In the genomic region with DNA sequence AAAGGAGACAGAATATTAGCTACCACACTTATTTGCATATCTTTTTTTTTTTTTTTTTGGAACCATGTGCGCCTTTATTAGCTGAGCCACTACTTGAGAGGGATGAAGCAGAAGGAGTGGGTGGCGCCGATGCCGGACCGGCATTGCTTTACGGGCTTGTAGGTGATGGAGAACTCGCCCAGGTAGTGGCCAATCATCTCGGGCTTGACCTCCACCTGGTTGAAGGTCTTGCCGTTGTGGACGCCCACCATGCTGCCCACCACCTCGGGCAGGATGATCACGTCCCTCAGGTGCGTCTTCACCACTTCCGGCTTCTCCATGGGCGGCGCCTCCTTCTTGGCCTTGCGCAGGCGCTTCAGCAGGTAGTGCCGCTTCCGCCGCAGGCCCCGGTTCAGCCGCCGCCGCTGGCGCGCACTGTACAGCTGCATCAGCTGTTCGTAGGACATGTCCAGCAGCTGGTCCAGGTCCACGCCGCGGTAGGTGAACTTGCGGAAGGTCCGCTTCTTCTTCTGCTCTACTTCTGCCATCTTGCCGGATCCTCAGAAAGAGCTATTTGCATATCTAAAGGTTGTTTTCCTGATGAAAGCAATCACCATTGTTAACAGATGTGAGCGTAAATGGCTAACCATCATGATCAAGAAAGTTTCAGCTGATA, we compare ENCODE assay signal across 1 cellular context.
TF ChIP-seq lines count a peak whose summit lies in the region.

No MANE protein-coding gene starts in this region.

TF ChIP-seq in HepG2, 621 proteins besides CTCF, POLR2A, EP300 and RAD21 (continued from another document and continues in another):
- TF ChIP-seq, protein P1, sequence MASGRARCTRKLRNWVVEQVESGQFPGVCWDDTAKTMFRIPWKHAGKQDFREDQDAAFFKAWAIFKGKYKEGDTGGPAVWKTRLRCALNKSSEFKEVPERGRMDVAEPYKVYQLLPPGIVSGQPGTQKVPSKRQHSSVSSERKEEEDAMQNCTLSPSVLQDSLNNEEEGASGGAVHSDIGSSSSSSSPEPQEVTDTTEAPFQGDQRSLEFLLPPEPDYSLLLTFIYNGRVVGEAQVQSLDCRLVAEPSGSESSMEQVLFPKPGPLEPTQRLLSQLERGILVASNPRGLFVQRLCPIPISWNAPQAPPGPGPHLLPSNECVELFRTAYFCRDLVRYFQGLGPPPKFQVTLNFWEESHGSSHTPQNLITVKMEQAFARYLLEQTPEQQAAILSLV (CRISPR knock-in tag; IDR thresholded peaks at IDR 0.05; ENCODE audit: borderline replicate concordance), result peak; percentile 42; the same call in 1 of the 2 replicates
- TF ChIP-seq, protein P2, sequence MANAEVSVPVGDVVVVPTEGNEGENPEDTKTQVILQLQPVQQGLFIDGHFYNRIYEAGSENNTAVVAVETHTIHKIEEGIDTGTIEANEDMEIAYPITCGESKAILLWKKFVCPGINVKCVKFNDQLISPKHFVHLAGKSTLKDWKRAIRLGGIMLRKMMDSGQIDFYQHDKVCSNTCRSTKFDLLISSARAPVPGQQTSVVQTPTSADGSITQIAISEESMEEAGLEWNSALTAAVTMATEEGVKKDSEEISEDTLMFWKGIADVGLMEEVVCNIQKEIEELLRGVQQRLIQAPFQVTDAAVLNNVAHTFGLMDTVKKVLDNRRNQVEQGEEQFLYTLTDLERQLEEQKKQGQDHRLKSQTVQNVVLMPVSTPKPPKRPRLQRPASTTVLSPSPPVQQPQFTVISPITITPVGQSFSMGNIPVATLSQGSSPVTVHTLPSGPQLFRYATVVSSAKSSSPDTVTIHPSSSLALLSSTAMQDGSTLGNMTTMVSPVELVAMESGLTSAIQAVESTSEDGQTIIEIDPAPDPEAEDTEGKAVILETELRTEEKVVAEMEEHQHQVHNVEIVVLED (CRISPR knock-in tag; IDR thresholded peaks at IDR 0.05; ENCODE audit: borderline replicate concordance), result peak; percentile 18; the same call in 1 of the 2 replicates
- TF ChIP-seq ZNF362 (CRISPR knock-in tag; IDR thresholded peaks at IDR 0.05; ENCODE audit: borderline replicate concordance), result peak; percentile 45; the same call in 1 of the 2 replicates
- peak; percentile 41; the same call in 1 of the 3 replicates for TF ChIP-seq MXI1 (IDR thresholded peaks at IDR 0.05; ENCODE audit: borderline replicate concordance, low read depth, low read length)
- TF ChIP-seq ZNF225 (CRISPR knock-in tag; IDR thresholded peaks at IDR 0.05), result 0 out of 2 replicates have a peak, but pooled peaks have one; percentile 40
- TF ChIP-seq, protein P3, sequence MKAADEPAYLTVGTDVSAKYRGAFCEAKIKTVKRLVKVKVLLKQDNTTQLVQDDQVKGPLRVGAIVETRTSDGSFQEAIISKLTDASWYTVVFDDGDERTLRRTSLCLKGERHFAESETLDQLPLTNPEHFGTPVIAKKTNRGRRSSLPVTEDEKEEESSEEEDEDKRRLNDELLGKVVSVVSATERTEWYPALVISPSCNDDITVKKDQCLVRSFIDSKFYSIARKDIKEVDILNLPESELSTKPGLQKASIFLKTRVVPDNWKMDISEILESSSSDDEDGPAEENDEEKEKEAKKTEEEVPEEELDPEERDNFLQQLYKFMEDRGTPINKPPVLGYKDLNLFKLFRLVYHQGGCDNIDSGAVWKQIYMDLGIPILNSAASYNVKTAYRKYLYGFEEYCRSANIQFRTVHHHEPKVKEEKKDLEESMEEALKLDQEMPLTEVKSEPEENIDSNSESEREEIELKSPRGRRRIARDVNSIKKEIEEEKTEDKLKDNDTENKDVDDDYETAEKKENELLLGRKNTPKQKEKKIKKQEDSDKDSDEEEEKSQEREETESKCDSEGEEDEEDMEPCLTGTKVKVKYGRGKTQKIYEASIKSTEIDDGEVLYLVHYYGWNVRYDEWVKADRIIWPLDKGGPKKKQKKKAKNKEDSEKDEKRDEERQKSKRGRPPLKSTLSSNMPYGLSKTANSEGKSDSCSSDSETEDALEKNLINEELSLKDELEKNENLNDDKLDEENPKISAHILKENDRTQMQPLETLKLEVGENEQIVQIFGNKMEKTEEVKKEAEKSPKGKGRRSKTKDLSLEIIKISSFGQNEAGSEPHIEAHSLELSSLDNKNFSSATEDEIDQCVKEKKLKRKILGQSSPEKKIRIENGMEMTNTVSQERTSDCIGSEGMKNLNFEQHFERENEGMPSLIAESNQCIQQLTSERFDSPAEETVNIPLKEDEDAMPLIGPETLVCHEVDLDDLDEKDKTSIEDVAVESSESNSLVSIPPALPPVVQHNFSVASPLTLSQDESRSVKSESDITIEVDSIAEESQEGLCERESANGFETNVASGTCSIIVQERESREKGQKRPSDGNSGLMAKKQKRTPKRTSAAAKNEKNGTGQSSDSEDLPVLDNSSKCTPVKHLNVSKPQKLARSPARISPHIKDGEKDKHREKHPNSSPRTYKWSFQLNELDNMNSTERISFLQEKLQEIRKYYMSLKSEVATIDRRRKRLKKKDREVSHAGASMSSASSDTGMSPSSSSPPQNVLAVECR (CRISPR knock-in tag; IDR thresholded peaks at IDR 0.05; ENCODE audit: borderline replicate concordance), result peak; percentile 67; the same call in 1 of the 2 replicates
- TF ChIP-seq ZNF605 (CRISPR knock-in tag; IDR thresholded peaks at IDR 0.05), result peak; percentile 56; the same call in 1 of the 2 replicates
- TF ChIP-seq ZBTB7A (CRISPR knock-in tag; IDR thresholded peaks at IDR 0.05), result 0 out of 2 replicates have a peak, but pooled peaks have one; percentile 24
- TF ChIP-seq, protein P4, sequence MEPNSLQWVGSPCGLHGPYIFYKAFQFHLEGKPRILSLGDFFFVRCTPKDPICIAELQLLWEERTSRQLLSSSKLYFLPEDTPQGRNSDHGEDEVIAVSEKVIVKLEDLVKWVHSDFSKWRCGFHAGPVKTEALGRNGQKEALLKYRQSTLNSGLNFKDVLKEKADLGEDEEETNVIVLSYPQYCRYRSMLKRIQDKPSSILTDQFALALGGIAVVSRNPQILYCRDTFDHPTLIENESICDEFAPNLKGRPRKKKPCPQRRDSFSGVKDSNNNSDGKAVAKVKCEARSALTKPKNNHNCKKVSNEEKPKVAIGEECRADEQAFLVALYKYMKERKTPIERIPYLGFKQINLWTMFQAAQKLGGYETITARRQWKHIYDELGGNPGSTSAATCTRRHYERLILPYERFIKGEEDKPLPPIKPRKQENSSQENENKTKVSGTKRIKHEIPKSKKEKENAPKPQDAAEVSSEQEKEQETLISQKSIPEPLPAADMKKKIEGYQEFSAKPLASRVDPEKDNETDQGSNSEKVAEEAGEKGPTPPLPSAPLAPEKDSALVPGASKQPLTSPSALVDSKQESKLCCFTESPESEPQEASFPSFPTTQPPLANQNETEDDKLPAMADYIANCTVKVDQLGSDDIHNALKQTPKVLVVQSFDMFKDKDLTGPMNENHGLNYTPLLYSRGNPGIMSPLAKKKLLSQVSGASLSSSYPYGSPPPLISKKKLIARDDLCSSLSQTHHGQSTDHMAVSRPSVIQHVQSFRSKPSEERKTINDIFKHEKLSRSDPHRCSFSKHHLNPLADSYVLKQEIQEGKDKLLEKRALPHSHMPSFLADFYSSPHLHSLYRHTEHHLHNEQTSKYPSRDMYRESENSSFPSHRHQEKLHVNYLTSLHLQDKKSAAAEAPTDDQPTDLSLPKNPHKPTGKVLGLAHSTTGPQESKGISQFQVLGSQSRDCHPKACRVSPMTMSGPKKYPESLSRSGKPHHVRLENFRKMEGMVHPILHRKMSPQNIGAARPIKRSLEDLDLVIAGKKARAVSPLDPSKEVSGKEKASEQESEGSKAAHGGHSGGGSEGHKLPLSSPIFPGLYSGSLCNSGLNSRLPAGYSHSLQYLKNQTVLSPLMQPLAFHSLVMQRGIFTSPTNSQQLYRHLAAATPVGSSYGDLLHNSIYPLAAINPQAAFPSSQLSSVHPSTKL (CRISPR knock-in tag; IDR thresholded peaks at IDR 0.05), result 0 out of 2 replicates have a peak, but pooled peaks have one; percentile 17
- TF ChIP-seq ZFP91 (CRISPR knock-in tag; IDR thresholded peaks at IDR 0.05; ENCODE audit: borderline replicate concordance), result peak; percentile 58; the same call in 1 of the 2 replicates
- peak; percentile 44 for TF ChIP-seq GABPA (IDR thresholded peaks at IDR 0.05; ENCODE audit: low read depth, low read length)
- peak; percentile 79 for TF ChIP-seq GABPA (CRISPR knock-in tag; IDR thresholded peaks at IDR 0.05; ENCODE audit: low read depth)
- peak; percentile 59; the same call in 1 of the 2 replicates for TF ChIP-seq SPEN (CRISPR knock-in tag; IDR thresholded peaks at IDR 0.05; ENCODE audit: low read depth)
- TF ChIP-seq ZNF292 (CRISPR knock-in tag; IDR thresholded peaks at IDR 0.05; ENCODE audit: borderline replicate concordance, low read depth), result peak; percentile 54; the same call in 1 of the 2 replicates
- TF ChIP-seq PHF20 (CRISPR knock-in tag; IDR thresholded peaks at IDR 0.05), result peak; percentile 61
- peak; percentile 51; the same call in 1 of the 2 replicates for TF ChIP-seq TBX2 (CRISPR knock-in tag; IDR thresholded peaks at IDR 0.05; ENCODE audit: borderline replicate concordance)
- peak; percentile 54; the same call in 1 of the 2 replicates for TF ChIP-seq MAX (IDR thresholded peaks at IDR 0.05)
- 0 out of 2 replicates have a peak, but pooled peaks have one; percentile 39 for TF ChIP-seq NAIF1 (CRISPR knock-in tag; IDR thresholded peaks at IDR 0.05; ENCODE audit: borderline replicate concordance)
- peak; percentile 62 for TF ChIP-seq TFDP2 (CRISPR knock-in tag; IDR thresholded peaks at IDR 0.05)
- peak; percentile 66; the same call in 1 of the 2 replicates for TF ChIP-seq ZFX (CRISPR knock-in tag; IDR thresholded peaks at IDR 0.05; ENCODE audit: low read depth)
- TF ChIP-seq ZMYM4 (CRISPR knock-in tag; IDR thresholded peaks at IDR 0.05), result peak; percentile 60; the same call in 1 of the 2 replicates
- TF ChIP-seq KAT8 (CRISPR knock-in tag; IDR thresholded peaks at IDR 0.05), result peak; percentile 48; the same call in 1 of the 2 replicates
- TF ChIP-seq SAP130 (CRISPR knock-in tag; IDR thresholded peaks at IDR 0.05; ENCODE audit: low read depth), result peak; percentile 83
- peak; percentile 51; the same call in 1 of the 2 replicates for TF ChIP-seq HDAC1 (CRISPR knock-in tag; IDR thresholded peaks at IDR 0.05)
- 0 out of 2 replicates have a peak, but pooled peaks have one; percentile 25 for TF ChIP-seq HOXA5 (CRISPR knock-in tag; IDR thresholded peaks at IDR 0.05)
- TF ChIP-seq ELF3 (CRISPR knock-in tag; IDR thresholded peaks at IDR 0.05), result 0 out of 2 replicates have a peak, but pooled peaks have one; percentile 32
- TF ChIP-seq HNF4A (CRISPR knock-in tag; IDR thresholded peaks at IDR 0.05), result peak; percentile 34; the same call in 1 of the 2 replicates
- TF ChIP-seq KLF12 (CRISPR knock-in tag; IDR thresholded peaks at IDR 0.05; ENCODE audit: borderline replicate concordance), result 0 out of 2 replicates have a peak, but pooled peaks have one; percentile 14
- TF ChIP-seq, protein P5, sequence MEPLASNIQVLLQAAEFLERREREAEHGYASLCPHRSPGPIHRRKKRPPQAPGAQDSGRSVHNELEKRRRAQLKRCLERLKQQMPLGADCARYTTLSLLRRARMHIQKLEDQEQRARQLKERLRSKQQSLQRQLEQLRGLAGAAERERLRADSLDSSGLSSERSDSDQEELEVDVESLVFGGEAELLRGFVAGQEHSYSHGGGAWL (CRISPR knock-in tag; IDR thresholded peaks at IDR 0.05), result 0 out of 2 replicates have a peak, but pooled peaks have one; percentile 35
- peak; percentile 45 for TF ChIP-seq YY1 (IDR thresholded peaks at IDR 0.05; ENCODE audit: insufficient read depth, insufficient replicate concordance, low read depth, low read length)
- TF ChIP-seq ELF1 (CRISPR knock-in tag; IDR thresholded peaks at IDR 0.05), result peak; percentile 90
- 0 out of 2 replicates have a peak, but pooled peaks have one; percentile 11 for TF ChIP-seq ZMYM3 (CRISPR knock-in tag; IDR thresholded peaks at IDR 0.05)
